Comparison of ENCODE assay signal across 20 cellular contexts in the genomic region with DNA sequence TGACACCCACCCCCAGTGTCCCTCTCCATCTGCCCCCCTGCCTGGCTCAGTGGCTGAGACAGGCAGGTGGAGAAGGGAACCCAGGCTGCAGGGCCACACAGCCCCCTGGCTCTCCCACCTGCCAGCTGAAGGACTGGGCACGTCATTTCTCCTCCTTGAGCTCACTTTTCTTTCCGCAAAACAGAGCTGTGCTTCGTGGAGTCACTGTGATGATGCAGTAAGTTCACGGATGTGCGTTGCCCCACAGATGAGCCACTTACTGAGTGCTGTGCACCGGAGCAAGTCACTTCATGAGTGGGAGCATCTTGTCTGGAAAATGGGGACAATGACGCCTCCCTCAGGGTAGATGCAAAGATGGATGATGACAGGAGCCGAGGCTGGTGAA. TPM values are rescaled to one million over a fixed set of nuclear protein-coding genes. Genes with fewer than 3 reads are reported as not detected.
"Had no signal": no experiment of that assay in that cellular context is flagged by ENCODE, and none has a peak within 500 bp of the region (broad histone marks: within the 10 kb centered on the region; RNA-seq: fewer than 3 reads in every experiment).

No MANE protein-coding gene starts in this region.

- H3K27ac ChIP-seq: esophagus muscularis mucosa, hepatocyte, pancreas, SK-N-MC, tibial nerve, vagina had no signal

- ATAC-seq: activated T-cell treated with anti-CD3 and anti-CD28 coated beads, Interleukin-2, amount 50 U/mL, for 4 hours; pancreas; stimulated activated naive CD8-positive, alpha-beta T cell treated with anti-CD3 and anti-CD28 coated beads, Interleukin-15, Interleukin-2, amounts not matched to agents 100 U/mL and 50 U/mL, for 24 hours had no signal

- H3K27me3 ChIP-seq: esophagus muscularis mucosa, hepatocyte, pancreas, tibial nerve, vagina had no signal

- H3K9me3 Mint-ChIP-seq: activated CD4-positive, alpha-beta memory T cell treated with anti-CD3 and anti-CD28 coated beads, Interleukin-2, amount 10 ng/mL, durations not matched to agents 7 days and 5 days; activated T-cell treated with anti-CD3 and anti-CD28 coated beads, Interleukin-2, amount 50 U/mL, for 4 hours; neural crest cell had no signal

- H3K4me3 ChIP-seq: esophagus muscularis mucosa, hepatocyte, pancreas, SK-N-MC, tibial nerve, vagina had no signal

- H3K4me2 ChIP-seq: hepatocyte had no signal

- H3K36me3 ChIP-seq: esophagus muscularis mucosa, pancreas, tibial nerve, vagina had no signal

- H3K27me3 Mint-ChIP-seq: activated CD4-positive, alpha-beta memory T cell treated with anti-CD3 and anti-CD28 coated beads, Interleukin-2, amount 10 ng/mL, durations not matched to agents 7 days and 5 days had no signal

- H3K4me1 Mint-ChIP-seq: activated CD4-positive, alpha-beta memory T cell treated with anti-CD3 and anti-CD28 coated beads, Interleukin-2, amount 10 ng/mL, durations not matched to agents 7 days and 5 days; neural crest cell had no signal

- H3K4me3 Mint-ChIP-seq: activated CD4-positive, alpha-beta memory T cell treated with anti-CD3 and anti-CD28 coated beads, Interleukin-2, amount 10 ng/mL, durations not matched to agents 7 days and 5 days; activated T-cell treated with anti-CD3 and anti-CD28 coated beads, Interleukin-2, amount 50 U/mL, for 4 hours; neural crest cell had no signal

- H2AFZ ChIP-seq: hepatocyte had no signal

- H3K27ac Mint-ChIP-seq: activated CD4-positive, alpha-beta memory T cell treated with anti-CD3 and anti-CD28 coated beads, Interleukin-2, amount 10 ng/mL, durations not matched to agents 7 days and 5 days had no signal

- H3K9me3 ChIP-seq: esophagus muscularis mucosa, pancreas, tibial nerve, vagina had no signal

- DNase-seq: activated CD4-positive, alpha-beta memory T cell treated with anti-CD3 and anti-CD28 coated beads, Interleukin-2, amount 10 ng/mL, durations not matched to agents 7 days and 5 days; activated CD4-positive, alpha-beta T cell treated with anti-CD3 and anti-CD28 coated beads for 48 hours; activated CD4-positive, CD25-positive, alpha-beta regulatory T cell; activated naive CD4-positive, alpha-beta T cell treated with anti-CD3 and anti-CD28 coated beads, Interleukin-2, amount 50 U/mL, for 16 hours; activated T-cell treated with anti-CD3 and anti-CD28 coated beads, Interleukin-2, amount 50 U/mL, for 4 hours; effector CD4-positive, alpha-beta T cell; mammary epithelial cell; stimulated activated naive CD8-positive, alpha-beta T cell treated with anti-CD3 and anti-CD28 coated beads, Interleukin-15, Interleukin-2, amounts not matched to agents 100 U/mL and 50 U/mL, for 24 hours; substantia nigra; T-helper 9 cell had no signal

- H3K79me2 ChIP-seq: hepatocyte had no signal

- H3K4me1 ChIP-seq: pancreas, tibial nerve, vagina had no signal

RNA-seq across cellular contexts. Expression of a gene that starts 2.7 kb away (rescaled TPM):
- total RNA-seq: activated CD4-positive, alpha-beta memory T cell treated with anti-CD3 and anti-CD28 coated beads, Interleukin-2, amount 10 ng/mL, durations not matched to agents 7 days and 5 days; activated T-cell treated with anti-CD3 and anti-CD28 coated beads, Interleukin-2, amount 50 U/mL, for 4 hours; endothelial cell of umbilical vein; hepatocyte; mammary epithelial cell; mononuclear cell; neural crest cell; pancreas; vagina had no signal
- polyA plus RNA-seq: aorta, endothelial cell of umbilical vein, hepatocyte, mammary epithelial cell, pancreas had no signal

RNA-seq across cellular contexts. Expression of a gene that starts 11.3 kb away (rescaled TPM):
- total RNA-seq: endothelial cell of umbilical vein, hepatocyte, mammary epithelial cell, mononuclear cell had no signal
- polyA plus RNA-seq: endothelial cell of umbilical vein, mammary epithelial cell had no signal
